ENCODE assay signal across 14 cellular contexts in the genomic region with DNA sequence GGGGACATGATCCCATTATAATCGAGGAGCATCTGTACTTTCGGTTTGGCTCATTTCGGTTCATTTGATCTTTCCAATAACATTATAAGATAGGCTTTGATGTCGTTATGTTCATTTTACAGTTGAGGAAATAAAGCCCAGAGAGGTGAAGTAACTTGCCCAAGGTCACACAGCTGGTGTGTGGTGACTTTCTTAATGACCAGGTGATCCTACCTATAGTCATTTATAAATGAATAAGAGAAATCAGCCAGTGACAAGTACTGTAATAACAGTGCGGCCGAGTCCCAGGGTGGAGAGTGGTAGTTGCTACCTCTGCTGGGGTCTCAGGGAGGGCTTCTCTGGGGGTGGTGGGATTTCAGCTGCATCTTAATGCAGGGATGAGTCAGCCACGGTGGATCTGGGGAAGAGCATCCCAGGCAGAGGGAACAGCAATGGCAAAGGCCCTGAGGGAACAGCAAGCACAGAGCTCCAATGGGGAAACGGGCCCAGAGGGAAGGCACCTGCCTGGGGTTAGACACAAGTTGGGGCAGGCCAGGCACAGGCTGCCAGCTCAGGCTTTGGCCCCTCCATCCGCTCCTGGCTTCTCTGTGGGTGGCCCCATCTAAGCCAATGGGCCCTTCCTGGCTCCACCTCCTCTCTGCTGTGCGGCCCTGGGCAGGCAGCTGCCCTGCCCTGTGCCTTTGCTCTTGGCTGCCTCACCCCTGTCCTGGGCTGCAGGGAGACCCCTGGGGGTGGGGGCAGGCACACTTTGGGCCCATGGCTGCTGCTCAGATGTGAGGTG. TPM values are rescaled to one million over a fixed set of nuclear protein-coding genes. Genes with fewer than 3 reads are reported as not detected.
DNase-seq lines count a peak whose midpoint lies in the region; ATAC-seq and TF ChIP-seq lines count a peak whose summit lies in the region.
"Had no signal": no experiment of that assay in that cellular context is flagged by ENCODE, and none has a peak within 500 bp of the region (broad histone marks: within the 10 kb centered on the region; RNA-seq: fewer than 3 reads in every experiment).

No MANE protein-coding gene starts in this region.

- H3K36me3 ChIP-seq in subcutaneous abdominal adipose tissue (ENCODE audit: control insufficient read depth in 5 of 5, insufficient read depth in 5 of 5, low read length in 5 of 5), result no peaks in the 10 kb centered on the region
- H3K36me3 ChIP-seq: ovary had no signal

- in situ Hi-C loops in G401 (cut with HindIII; ENCODE audit: low sequenced_read_pairs), result no loop called here

- peaks cover 9 to 87% (median 77%) of the 10 kb centered on the region in 5 donors for H3K4me1 ChIP-seq in subcutaneous abdominal adipose tissue (ENCODE audit: control insufficient read depth in 5 of 5, insufficient read depth in 5 of 5, low read length in 5 of 5)

- H3K9me3 ChIP-seq in subcutaneous abdominal adipose tissue (ENCODE audit: control insufficient read depth in 5 of 5, low read length in 5 of 5), result no peaks in the 10 kb centered on the region
- H3K9me3 ChIP-seq: ovary had no signal

- no peak for ATAC-seq in GM18868 (IDR thresholded peaks at IDR 0.05; ENCODE audit: unreplicated experiment)

- H3K27me3 ChIP-seq in subcutaneous abdominal adipose tissue (ENCODE audit: control insufficient read depth in 5 of 5, insufficient read depth in 4 of 5, low read length in 5 of 5), result peaks cover 0 to 12% (median 5%) of the 10 kb centered on the region in 5 donors
- H3K27me3 ChIP-seq: ovary had no signal

- H3K36me3 Mint-ChIP-seq in activated CD4-positive, alpha-beta T cell treated with anti-CD3 and anti-CD28 coated beads, Interleukin-2, amount 10 ng/mL, durations not matched to agents 7 days and 5 days (ENCODE audit: low read depth), result no peaks in the 10 kb centered on the region
- peaks cover 6% of the 10 kb centered on the region for H3K36me3 Mint-ChIP-seq in MCF 10A (ENCODE audit: insufficient read depth, unreplicated experiment)
- H3K36me3 Mint-ChIP-seq in immature natural killer cell, result no peaks in the 10 kb centered on the region

- DNase-seq in activated CD4-positive, alpha-beta T cell treated with anti-CD3 and anti-CD28 coated beads, Interleukin-2, amount 10 ng/mL, durations not matched to agents 7 days and 5 days, result no peak
- DNase-seq in activated CD4-positive, alpha-beta T cell treated with anti-CD3 and anti-CD28 coated beads, Interleukin-2, amount 50 U/mL, for 1 hour, result no peak
- DNase-seq in MCF 10A (ENCODE audit: unreplicated experiment) (peak; percentile 69), immature natural killer cell (no peak), cerebellar nuclear complex (lab: John Stamatoyannopoulos, UW) (no peak), G401 (ENCODE audit: low spot score) (no peak)
- DNase-seq: ACHN; activated effector memory CD4-positive, alpha-beta T cell treated with anti-CD3 and anti-CD28 coated beads, Interleukin-2, amount 50 U/mL, for 16 hours; DND-41; NCI-H1694; ovary; stimulated activated CD4-positive, alpha-beta T cell treated with anti-CD3 and anti-CD28 coated beads, Interleukin-4, amount 100 ng/mL, for 24 hours had no signal

- H3K27ac Mint-ChIP-seq in activated CD4-positive, alpha-beta T cell treated with anti-CD3 and anti-CD28 coated beads, Interleukin-2, amount 10 ng/mL, durations not matched to agents 7 days and 5 days, result no peak overlapping the region
- H3K27ac Mint-ChIP-seq in MCF 10A (ENCODE audit: low read depth, unreplicated experiment), result peak overlapping the region; percentile 75
- peak overlapping the region in 2 of 6 donors; percentile 57 to 73 for H3K27ac Mint-ChIP-seq in immature natural killer cell

- CTCF ChIA-PET in activated CD4-positive, alpha-beta T cell treated with anti-CD3 and anti-CD28 coated beads, Interleukin-2, amount 10 ng/mL, durations not matched to agents 7 days and 5 days (lab: Charles Lee), result interaction anchor here (0.6 to 1.0 kb wide), 2 partner anchors 13 to 110 kb away, joined by 3 read pairs; no protein-coding TSS in a partner anchor
- CTCF ChIA-PET in MCF 10A (lab: Yijun Ruan, JAX), result no interaction called here

- peak overlapping the region; percentile 33 for H3K4me3 Mint-ChIP-seq in activated CD4-positive, alpha-beta T cell treated with anti-CD3 and anti-CD28 coated beads, Interleukin-2, amount 10 ng/mL, durations not matched to agents 7 days and 5 days
- H3K4me3 Mint-ChIP-seq in MCF 10A (ENCODE audit: unreplicated experiment), result no peak overlapping the region
- H3K4me3 Mint-ChIP-seq in immature natural killer cell, result peak overlapping the region; percentile 43 to 69 (median 64)

- no TSS peak for BruUV-seq in MCF 10A (replicated peaks; lab: Mats Ljungman, UMichigan)

- H3K27ac ChIP-seq in subcutaneous abdominal adipose tissue (ENCODE audit: low read depth, low read length), result peak overlapping the region; percentile 82
- H3K27ac ChIP-seq: ovary had no signal

- POLR2A ChIA-PET in activated CD4-positive, alpha-beta T cell treated with anti-CD3 and anti-CD28 coated beads, Interleukin-2, amount 10 ng/mL, durations not matched to agents 7 days and 5 days (lab: Charles Lee), result no interaction called here
- POLR2A ChIA-PET in MCF 10A (lab: Yijun Ruan, JAX), result interaction anchor here (0.9 to 2.4 kb wide), 2 partner anchors 11 to 12 kb away, joined by 3 to 5 read pairs; no protein-coding TSS in a partner anchor

- H3K27me3 Mint-ChIP-seq in activated CD4-positive, alpha-beta T cell treated with anti-CD3 and anti-CD28 coated beads, Interleukin-2, amount 10 ng/mL, durations not matched to agents 7 days and 5 days, result peaks cover 44% of the 10 kb centered on the region
- H3K27me3 Mint-ChIP-seq in MCF 10A (ENCODE audit: insufficient read depth, unreplicated experiment), result no peaks in the 10 kb centered on the region
- H3K27me3 Mint-ChIP-seq in immature natural killer cell (ENCODE audit: low read depth in 3 of 3), result peaks cover 4 to 16% (median 9%) of the 10 kb centered on the region in 3 donors

- H3K4me1 Mint-ChIP-seq in activated CD4-positive, alpha-beta T cell treated with anti-CD3 and anti-CD28 coated beads, Interleukin-2, amount 10 ng/mL, durations not matched to agents 7 days and 5 days, result peaks cover 31% of the 10 kb centered on the region
- peaks cover 33% of the 10 kb centered on the region for H3K4me1 Mint-ChIP-seq in MCF 10A (ENCODE audit: insufficient read depth, unreplicated experiment)
- peaks cover 12 to 18% of the 10 kb centered on the region in 2 donors for H3K4me1 Mint-ChIP-seq in immature natural killer cell

- intact Hi-C loops in MCF 10A (cut with micrococcal nuclease), result no loop called here

- peak overlapping the region in 2 of 5 donors; percentile 40 to 50 for H3K4me3 ChIP-seq in subcutaneous abdominal adipose tissue (ENCODE audit: low read depth in 1 of 5, low read length in 5 of 5)

- no peak for TF ChIP-seq CTCF in MCF 10A (IDR thresholded peaks at IDR 0.05; ENCODE audit: unreplicated experiment)

- H3K9me3 Mint-ChIP-seq in activated CD4-positive, alpha-beta T cell treated with anti-CD3 and anti-CD28 coated beads, Interleukin-2, amount 10 ng/mL, durations not matched to agents 7 days and 5 days, result no peaks in the 10 kb centered on the region
- H3K9me3 Mint-ChIP-seq in MCF 10A (ENCODE audit: unreplicated experiment), result no peaks in the 10 kb centered on the region
- H3K9me3 Mint-ChIP-seq in immature natural killer cell, result peaks cover 0 to 2% (median 0%) of the 10 kb centered on the region in 6 donors

- H3K9ac ChIP-seq in subcutaneous abdominal adipose tissue (ENCODE audit: low read length in 5 of 5), result peak overlapping the region in 3 of 5 donors; percentile 26 to 70 (median 47)

RNA-seq across cellular contexts. Expression of a gene that starts 1.1 kb away (rescaled TPM):
- not detected for total RNA-seq in activated CD4-positive, alpha-beta T cell treated with anti-CD3 and anti-CD28 coated beads, Interleukin-2, amount 10 ng/mL, durations not matched to agents 7 days and 5 days
- total RNA-seq in MCF 10A (2022), result not detected in 2 replicates
- 1 to 10 TPM; 1.8 to 2.5 (median 2.2) TPM for polyA plus RNA-seq in immature natural killer cell
- 2.4 and 5.0 TPM in 2 replicates for total RNA-seq in G401 (2014; rRNA removed; shearing (Covaris generic))
